ENCODE assay signal across 29 cellular contexts in the genomic region with DNA sequence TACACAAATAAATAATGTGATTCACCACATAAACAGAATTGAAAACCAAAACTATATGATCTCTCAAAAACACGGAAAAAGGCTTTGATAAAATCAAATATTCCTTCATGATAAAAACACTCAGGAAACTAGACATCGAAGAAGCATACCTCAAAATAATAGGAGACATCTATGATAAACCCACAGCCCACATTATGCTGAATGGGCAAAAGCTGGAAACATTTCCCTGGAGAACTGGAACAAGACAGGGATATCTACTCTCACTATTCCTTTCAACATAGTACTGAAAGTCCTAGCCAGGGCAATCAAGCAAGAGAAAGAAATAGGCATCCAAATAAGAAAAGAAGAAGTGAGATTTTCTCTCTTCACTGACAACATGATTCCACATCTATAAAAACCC.
"Had no signal": no experiment of that assay in that cellular context is flagged by ENCODE, and none has a peak within 500 bp of the region (broad histone marks: within the 10 kb centered on the region; RNA-seq: fewer than 3 reads in every experiment).

No MANE protein-coding gene starts in this region.

- H3K4me1 Mint-ChIP-seq: stimulated activated effector memory CD8-positive, alpha-beta T cell treated with anti-CD3 and anti-CD28 coated beads, Interleukin-12 subunit alpha, Interleukin-12 subunit beta, amount 100 ng/mL, for 72 hours; stimulated activated memory B cell treated with anti-CD40 and anti-IgM and Interleukin-4, amounts not matched to agents 10 μg/mL and 1 μg/mL and 100 μg/mL, for 72 hours; stimulated activated naive B cell treated with anti-CD40 and anti-IgM and Interleukin-4, amounts not matched to agents 10 μg/mL and 1 μg/mL and 100 μg/mL, for 72 hours; stimulated activated naive CD8-positive, alpha-beta T cell treated with anti-CD3 and anti-CD28 coated beads, Interleukin-15, amount 100 ng/mL, for 72 hours had no signal

- H3K9me3 ChIP-seq: suprapubic skin, testis, thoracic aorta, thyroid gland, tibial artery, transverse colon, upper lobe of right lung, uterus, vagina had no signal

- H3K36me3 ChIP-seq: stomach, suprapubic skin, thoracic aorta, thyroid gland, tibial artery, tibial nerve, transverse colon, upper lobe of left lung, upper lobe of right lung, uterus, vagina had no signal

- H3K27ac ChIP-seq: stomach, suprapubic skin, testis, thoracic aorta, thyroid gland, tibial artery, tibial nerve, transverse colon, upper lobe of left lung, upper lobe of right lung, uterus, vagina had no signal

- DNase-seq: stimulated activated CD4-positive, alpha-beta T cell treated with anti-CD3 and anti-CD28 coated beads, Interleukin-2, amount 100 ng/mL, for 48 hours; stimulated activated CD4-positive, alpha-beta T cell treated with anti-CD3 and anti-CD28 coated beads, Interleukin-4, amount 100 ng/mL, for 1 hour; stimulated activated CD4-positive, alpha-beta T cell treated with anti-CD3 and anti-CD28 coated beads, Interleukin-4, amount 100 ng/mL, for 24 hours; stimulated activated CD4-positive, alpha-beta T cell treated with anti-CD3 and anti-CD28 coated beads, Interleukin-4, amount 100 ng/mL, for 4 hours; stimulated activated CD8-positive, alpha-beta memory T cell treated with anti-CD3 and anti-CD28 coated beads, Interleukin-4, amount 100 ng/mL, for 48 hours; stimulated activated naive B cell treated with anti-CD40 and anti-IgM and Interleukin-4, amounts not matched to agents 10 μg/mL and 1 μg/mL and 100 μg/mL, for 72 hours; stimulated activated naive CD4-positive, alpha-beta T cell; stimulated activated naive CD4-positive, alpha-beta T cell treated with Interleukin-2 at 50 U/mL for 16 hours; stimulated activated naive CD8-positive, alpha-beta T cell treated with anti-CD3 and anti-CD28 coated beads, Interleukin-15, amount 100 ng/mL, for 72 hours; stimulated activated naive CD8-positive, alpha-beta T cell treated with anti-CD3 and anti-CD28 coated beads, Interleukin-15, Interleukin-2, amounts not matched to agents 100 U/mL and 50 U/mL, for 24 hours; stomach; substantia nigra; testis; thyroid gland; tibial artery; transverse colon; trophoblast cell; upper lobe of left lung; upper lobe of right lung; uterus had no signal

- FAIRE-seq: urothelium cell line had no signal

- H3K27ac Mint-ChIP-seq: stimulated activated effector memory CD8-positive, alpha-beta T cell treated with anti-CD3 and anti-CD28 coated beads, Interleukin-12 subunit alpha, Interleukin-12 subunit beta, amount 100 ng/mL, for 72 hours; stimulated activated memory B cell treated with anti-CD40 and anti-IgM and Interleukin-4, amounts not matched to agents 10 μg/mL and 1 μg/mL and 100 μg/mL, for 72 hours; stimulated activated naive B cell treated with anti-CD40 and anti-IgM and Interleukin-4, amounts not matched to agents 10 μg/mL and 1 μg/mL and 100 μg/mL, for 72 hours; stimulated activated naive CD8-positive, alpha-beta T cell treated with anti-CD3 and anti-CD28 coated beads, Interleukin-15, amount 100 ng/mL, for 72 hours; stimulated activated naive CD8-positive, alpha-beta T cell treated with anti-CD3 and anti-CD28 coated beads, Interleukin-15, Interleukin-2, amounts not matched to agents 100 ng/mL and 50 ng/mL, for 24 hours; type B pancreatic cell had no signal

- H3K9me3 Mint-ChIP-seq: stimulated activated effector memory CD8-positive, alpha-beta T cell treated with anti-CD3 and anti-CD28 coated beads, Interleukin-12 subunit alpha, Interleukin-12 subunit beta, amount 100 ng/mL, for 72 hours; stimulated activated naive B cell treated with anti-CD40 and anti-IgM and Interleukin-4, amounts not matched to agents 10 μg/mL and 1 μg/mL and 100 μg/mL, for 72 hours; stimulated activated naive CD8-positive, alpha-beta T cell treated with anti-CD3 and anti-CD28 coated beads, Interleukin-15, Interleukin-2, amounts not matched to agents 100 ng/mL and 50 ng/mL, for 24 hours; type B pancreatic cell had no signal

- H3K4me3 Mint-ChIP-seq: stimulated activated effector memory CD8-positive, alpha-beta T cell treated with anti-CD3 and anti-CD28 coated beads, Interleukin-12 subunit alpha, Interleukin-12 subunit beta, amount 100 ng/mL, for 72 hours; stimulated activated memory B cell treated with anti-CD40 and anti-IgM and Interleukin-4, amounts not matched to agents 10 μg/mL and 1 μg/mL and 100 μg/mL, for 72 hours; stimulated activated naive B cell treated with anti-CD40 and anti-IgM and Interleukin-4, amounts not matched to agents 10 μg/mL and 1 μg/mL and 100 μg/mL, for 72 hours; stimulated activated naive CD8-positive, alpha-beta T cell treated with anti-CD3 and anti-CD28 coated beads, Interleukin-15, amount 100 ng/mL, for 72 hours; stimulated activated naive CD8-positive, alpha-beta T cell treated with anti-CD3 and anti-CD28 coated beads, Interleukin-15, Interleukin-2, amounts not matched to agents 100 ng/mL and 50 ng/mL, for 24 hours; type B pancreatic cell had no signal

- ATAC-seq: stimulated activated effector memory CD8-positive, alpha-beta T cell treated with anti-CD3 and anti-CD28 coated beads, Interleukin-12 subunit alpha, Interleukin-12 subunit beta, amount 100 ng/mL, for 72 hours; stimulated activated memory B cell treated with anti-CD40 and anti-IgM and Interleukin-4, amounts not matched to agents 10 μg/mL and 1 μg/mL and 100 μg/mL, for 72 hours; stimulated activated naive B cell treated with anti-CD40 and anti-IgM and Interleukin-4, amounts not matched to agents 10 μg/mL and 1 μg/mL and 100 μg/mL, for 72 hours; stimulated activated naive CD8-positive, alpha-beta T cell treated with anti-CD3 and anti-CD28 coated beads, Interleukin-15, amount 100 ng/mL, for 72 hours; stimulated activated naive CD8-positive, alpha-beta T cell treated with anti-CD3 and anti-CD28 coated beads, Interleukin-15, Interleukin-2, amounts not matched to agents 100 U/mL and 50 U/mL, for 24 hours; upper lobe of right lung had no signal

- H3K36me3 Mint-ChIP-seq: stimulated activated effector memory CD8-positive, alpha-beta T cell treated with anti-CD3 and anti-CD28 coated beads, Interleukin-12 subunit alpha, Interleukin-12 subunit beta, amount 100 ng/mL, for 72 hours; stimulated activated memory B cell treated with anti-CD40 and anti-IgM and Interleukin-4, amounts not matched to agents 10 μg/mL and 1 μg/mL and 100 μg/mL, for 72 hours; stimulated activated naive B cell treated with anti-CD40 and anti-IgM and Interleukin-4, amounts not matched to agents 10 μg/mL and 1 μg/mL and 100 μg/mL, for 72 hours; type B pancreatic cell had no signal

- H3K4me1 ChIP-seq: stomach, suprapubic skin, testis, thyroid gland, tibial artery, tibial nerve, transverse colon, upper lobe of left lung, upper lobe of right lung, uterus, vagina had no signal

- H3K4me3 ChIP-seq: stomach, suprapubic skin, testis, thoracic aorta, thyroid gland, tibial artery, tibial nerve, transverse colon, upper lobe of left lung, upper lobe of right lung, uterus, vagina had no signal

- H3K27me3 Mint-ChIP-seq: stimulated activated memory B cell treated with anti-CD40 and anti-IgM and Interleukin-4, amounts not matched to agents 10 μg/mL and 1 μg/mL and 100 μg/mL, for 72 hours; stimulated activated naive B cell treated with anti-CD40 and anti-IgM and Interleukin-4, amounts not matched to agents 10 μg/mL and 1 μg/mL and 100 μg/mL, for 72 hours; stimulated activated naive CD8-positive, alpha-beta T cell treated with anti-CD3 and anti-CD28 coated beads, Interleukin-15, amount 100 ng/mL, for 72 hours; stimulated activated naive CD8-positive, alpha-beta T cell treated with anti-CD3 and anti-CD28 coated beads, Interleukin-15, Interleukin-2, amounts not matched to agents 100 ng/mL and 50 ng/mL, for 24 hours; type B pancreatic cell had no signal

- H3K27me3 ChIP-seq: stomach, suprapubic skin, testis, thyroid gland, tibial artery, tibial nerve, transverse colon, upper lobe of left lung, upper lobe of right lung, uterus, vagina had no signal
